In the genomic region with DNA sequence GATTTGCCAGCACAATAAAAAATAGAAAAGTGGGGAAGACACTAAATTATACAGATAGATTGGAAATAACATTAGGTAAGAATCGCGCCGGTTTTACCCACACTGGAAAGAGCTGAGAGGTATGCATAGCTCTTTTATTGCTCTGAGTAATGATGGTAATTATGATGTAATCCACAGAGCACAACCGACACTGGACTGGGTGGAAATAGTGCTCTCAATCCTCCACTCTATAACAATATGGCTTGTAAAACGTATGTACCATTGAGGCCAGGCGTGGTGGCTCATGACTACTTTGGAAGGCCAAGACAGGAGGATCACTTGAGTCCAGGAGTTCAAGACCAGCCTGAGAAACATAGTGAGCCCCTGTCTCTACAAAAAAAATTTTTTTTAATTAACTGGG, we compare ENCODE assay signal across 17 cellular contexts.
DNase-seq lines count a peak whose midpoint lies in the region; ATAC-seq and TF ChIP-seq lines count a peak whose summit lies in the region.
"Had no signal": no experiment of that assay in that cellular context is flagged by ENCODE, and none has a peak within 500 bp of the region (broad histone marks: within the 10 kb centered on the region; RNA-seq: fewer than 3 reads in every experiment).

No MANE protein-coding gene starts in this region.

- no peak overlapping the region for H3K27ac ChIP-seq in HCT116 (ENCODE audit: low read depth, low read length)
- H3K27ac ChIP-seq: Peyer's patch had no signal

- TF ChIP-seq CTCF in HCT116 (IDR thresholded peaks at IDR 0.05 in 2 of 3, conservative IDR thresholded peaks at IDR 0.05 in 1 of 3; ENCODE audit: borderline replicate concordance in 1 of 3, insufficient read depth in 1 of 3, low read depth in 2 of 3, low read length in 2 of 3) (no peak), glutamatergic neuron (IDR thresholded peaks at IDR 0.05; ENCODE audit: partially characterized antibody, unreplicated experiment) (no peak)

- intact Hi-C loops in HCT116 (cut with micrococcal nuclease), result no loop called here

- CTCF ChIA-PET in HCT116 (lab: Charles Lee), result no interaction called here

- no peaks in the 10 kb centered on the region for H3K9me2 ChIP-seq in HCT116 (ENCODE audit: insufficient read depth)

- peaks cover 4% of the 10 kb centered on the region for H3K4me1 Mint-ChIP-seq in glutamatergic neuron (ENCODE audit: low read depth, unreplicated experiment)
- H3K4me1 Mint-ChIP-seq: central memory CD8-positive, alpha-beta T cell had no signal

- RAD21 ChIA-PET in HCT116 (lab: Charles Lee; ENCODE audit: low non-redundant PET in 1 of 2, low total read pairs in 2 of 2, uncharacterized antibody in 2 of 2, unreplicated experiment in 2 of 2), result no interaction called here

- no peaks in the 10 kb centered on the region for H3K27me3 ChIP-seq in HCT116 (ENCODE audit: insufficient read depth, low read length)
- H3K27me3 ChIP-seq: BE2C, Peyer's patch had no signal

- no peaks in the 10 kb centered on the region for H3K9me3 ChIP-seq in HCT116 (ENCODE audit: control insufficient read depth in 1 of 2, insufficient read depth in 1 of 2, low read depth in 1 of 2, low read length in 2 of 2)
- H3K9me3 ChIP-seq: BE2C, Peyer's patch had no signal

- no peaks in the 10 kb centered on the region for H4K20me1 ChIP-seq in HCT116 (ENCODE audit: insufficient read depth)

- no peak for ATAC-seq in HCT116
- no peak for ATAC-seq in GM21737 (IDR thresholded peaks at IDR 0.05; ENCODE audit: unreplicated experiment)
- ATAC-seq in GM19351 (IDR thresholded peaks at IDR 0.05; ENCODE audit: unreplicated experiment), result no peak

- H3K27me3 Mint-ChIP-seq in glutamatergic neuron (ENCODE audit: unreplicated experiment), result no peaks in the 10 kb centered on the region

- H3K79me2 ChIP-seq in HCT116 (ENCODE audit: insufficient read depth, low read length), result no peaks in the 10 kb centered on the region

- H2AFZ ChIP-seq in HCT116 (ENCODE audit: low read depth, low read length, poor library complexity, severe bottlenecking), result no peak overlapping the region

- POLR2A ChIA-PET in HCT116 (lab: Charles Lee), result interaction anchor here (1.0 kb wide), 1 partner anchor 106 kb away, joined by 3 read pairs; no protein-coding TSS in a partner anchor

- peak overlapping the region; percentile 14 for H3K27ac Mint-ChIP-seq in glutamatergic neuron (ENCODE audit: unreplicated experiment)
- H3K27ac Mint-ChIP-seq: activated naive CD8-positive, alpha-beta T cell had no signal

- no peak overlapping the region for H3K4me3 Mint-ChIP-seq in glutamatergic neuron (ENCODE audit: unreplicated experiment)
- H3K4me3 Mint-ChIP-seq: activated naive CD8-positive, alpha-beta T cell; central memory CD8-positive, alpha-beta T cell had no signal

- no peak for TF ChIP-seq POLR2A in HCT116 (IDR thresholded peaks at IDR 0.05; ENCODE audit: borderline replicate concordance, extremely low read depth, insufficient read depth, insufficient read length)

- BruUV-seq in HCT116 (replicated peaks; lab: Mats Ljungman, UMichigan), result no TSS peak

- no peaks in the 10 kb centered on the region for H3K9me3 Mint-ChIP-seq in glutamatergic neuron (ENCODE audit: unreplicated experiment)
- H3K9me3 Mint-ChIP-seq: central memory CD8-positive, alpha-beta T cell had no signal

- peak overlapping the region; percentile 13; the same call in 1 of the 2 replicates for H3K4me2 ChIP-seq in HCT116 (ENCODE audit: low read length)

- TF ChIP-seq RAD21 in HCT116 (IDR thresholded peaks at IDR 0.05; ENCODE audit: low read depth), result no peak

- DNase-seq in AG08395 (ENCODE audit: low spot score), result peak; percentile 34
- DNase-seq in HCT116 (ENCODE audit: low read depth, low spot score), result peak; percentile 21
- peak; percentile 44 for DNase-seq in RPMI7951 (ENCODE audit: low read depth)
- no peak for DNase-seq in glutamatergic neuron
- no peak for DNase-seq in NCI-H2171 treated with DMSO at 0.1 percent for 48 hours (lab: John Stamatoyannopoulos, UW)
- no peak for DNase-seq in NCI-H526 treated with DMSO at 0.1 percent for 48 hours (lab: John Stamatoyannopoulos, UW)
- DNase-seq: activated CD4-positive, alpha-beta T cell treated with anti-CD3 and anti-CD28 coated beads for 4 hours; activated T-cell treated with anti-CD3 and anti-CD28 coated beads for 4 hours; BE2C; NCI-H1092 treated with DMSO at 0.1 percent for 48 hours; stimulated activated CD4-positive, alpha-beta T cell treated with anti-CD3 and anti-CD28 coated beads, Interleukin-15, amount 100 ng/mL, for 24 hours; substantia nigra had no signal

- no peaks in the 10 kb centered on the region for H3K36me3 Mint-ChIP-seq in glutamatergic neuron (ENCODE audit: unreplicated experiment)
- H3K36me3 Mint-ChIP-seq: activated naive CD8-positive, alpha-beta T cell had no signal

- no peaks in the 10 kb centered on the region for H3K36me3 ChIP-seq in HCT116 (ENCODE audit: control insufficient read depth in 1 of 2, insufficient read depth in 2 of 2, low read length in 2 of 2)
- H3K36me3 ChIP-seq: BE2C, Peyer's patch had no signal

- H3K4me1 ChIP-seq in HCT116 (ENCODE audit: control insufficient read depth in 1 of 2, insufficient read depth in 2 of 2, low read length in 2 of 2), result peaks cover 17 to 40% of the 10 kb centered on the region in 2 experiments
- H3K4me1 ChIP-seq: BE2C had no signal

- H3K4me3 ChIP-seq in HCT116 (replicated peaks in 1 of 2; ENCODE audit: low read depth in 1 of 2, low read length in 2 of 2), result no peak overlapping the region
- H3K4me3 ChIP-seq: Peyer's patch had no signal

- no peak overlapping the region for H3K9ac ChIP-seq in HCT116 (ENCODE audit: low read length)

TF ChIP-seq in HCT116, 20 proteins besides CTCF, POLR2A, EP300 and RAD21:
- TF ChIP-seq CEBPB (IDR thresholded peaks at IDR 0.05; ENCODE audit: low read depth) (0 out of 2 replicates have a peak, but pooled peaks have one; percentile 58), YY1 (IDR thresholded peaks at IDR 0.05; ENCODE audit: extremely low read depth, insufficient replicate concordance, low read depth, low read length) (no peak), CBX3 (IDR thresholded peaks at IDR 0.05; ENCODE audit: low read depth) (0 out of 2 replicates have a peak, but pooled peaks have one; percentile 21)

Comparison
In these comparisons a context has a peak if more than half of its experiments do, and no peak if none do; other contexts are left out.
1. DNase-seq: peak in AG08395 (single experiment), HCT116 (single experiment) and RPMI7951 (single experiment); none in glutamatergic neuron (single experiment), NCI-H2171 treated with DMSO at 0.1 percent for 48 hours (single experiment) and NCI-H526 treated with DMSO at 0.1 percent for 48 hours (single experiment).